Comparison of ENCODE assay signal across 21 cellular contexts in the genomic region with DNA sequence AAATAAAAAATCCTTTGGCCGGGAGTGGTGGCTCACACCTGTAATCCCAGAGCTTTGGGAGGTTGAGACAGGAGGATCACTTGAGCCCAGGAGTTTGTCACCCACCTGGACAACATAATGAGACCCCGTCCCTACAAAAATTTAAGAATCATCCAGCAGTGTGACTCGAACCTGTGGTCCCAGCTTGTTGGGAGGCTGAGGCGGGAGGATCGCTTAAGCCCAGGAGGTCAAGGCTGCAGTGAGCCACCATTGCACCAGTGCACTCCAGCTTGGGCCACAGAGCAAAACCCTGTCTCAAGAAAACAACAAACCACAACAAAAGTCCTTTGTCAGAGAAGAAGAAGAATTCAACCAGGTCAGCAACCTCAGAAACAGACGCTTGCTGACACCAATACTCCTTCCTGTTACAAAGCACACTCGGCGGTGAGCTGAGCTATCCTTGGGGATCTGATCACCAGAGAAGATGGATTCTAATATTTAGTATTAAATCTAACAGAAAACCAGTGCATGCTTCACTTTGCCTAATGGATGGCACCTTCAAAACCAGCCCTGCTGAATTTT. TPM values are rescaled to one million over a fixed set of nuclear protein-coding genes. Genes with fewer than 3 reads are reported as not detected.
"Had no signal": no experiment of that assay in that cellular context is flagged by ENCODE, and none has a peak within 500 bp of the region (broad histone marks: within the 10 kb centered on the region; RNA-seq: fewer than 3 reads in every experiment).

No MANE protein-coding gene starts in this region.

- ATAC-seq: activated T-cell treated with anti-CD3 and anti-CD28 coated beads, Interleukin-2, amount 50 U/mL, for 72 hours; naive thymus-derived CD8-positive, alpha-beta T cell; stimulated activated naive B cell treated with anti-CD40 and anti-IgM and Interleukin-4, amounts not matched to agents 10 μg/mL and 1 μg/mL and 100 μg/mL, for 72 hours had no signal

- H3K4me1 Mint-ChIP-seq: endodermal cell; stimulated activated naive B cell treated with anti-CD40 and anti-IgM and Interleukin-4, amounts not matched to agents 10 μg/mL and 1 μg/mL and 100 μg/mL, for 72 hours had no signal

- H3K27ac Mint-ChIP-seq: activated naive CD8-positive, alpha-beta T cell treated with anti-CD3 and anti-CD28 coated beads, Interleukin-2, amount 10 ng/mL, durations not matched to agents 7 days and 5 days; activated T-cell treated with anti-CD3 and anti-CD28 coated beads, Interleukin-2, amount 50 U/mL, for 72 hours; endodermal cell; stimulated activated naive B cell treated with anti-CD40 and anti-IgM and Interleukin-4, amounts not matched to agents 10 μg/mL and 1 μg/mL and 100 μg/mL, for 72 hours; T-helper 1 cell treated with Interleukin-12 subunit alpha and Interleukin-12 subunit beta and Interleukin-4 antibody, amounts not matched to agents 30 μg/mL and 1 μg/mL, for 36 hours had no signal

- DNase-seq: activated CD4-positive, alpha-beta T cell treated with anti-CD3 and anti-CD28 coated beads for 4 hours; activated CD8-positive, alpha-beta memory T cell treated with anti-CD3 and anti-CD28 coated beads, Interleukin-2, amount 50 U/mL, for 48 hours; activated naive CD8-positive, alpha-beta T cell treated with anti-CD3 and anti-CD28 coated beads, Interleukin-2, amount 10 ng/mL, durations not matched to agents 7 days and 5 days; activated T-cell treated with anti-CD3 and anti-CD28 coated beads, Interleukin-2, amount 50 U/mL, for 72 hours; anterior cingulate cortex; endodermal cell; mesenchymal stem cell; naive thymus-derived CD8-positive, alpha-beta T cell; stimulated activated CD4-positive, alpha-beta T cell treated with anti-CD3 and anti-CD28 coated beads, Interleukin-2, amount 100 ng/mL, for 48 hours; stimulated activated naive B cell treated with anti-CD40 and anti-IgM and Interleukin-4, amounts not matched to agents 10 μg/mL and 1 μg/mL and 100 μg/mL, for 72 hours had no signal

- H3K4me3 ChIP-seq: breast epithelium, hepatocyte, tibial nerve had no signal

- H3K27me3 ChIP-seq: breast epithelium, hepatocyte, tibial nerve had no signal

- H3K27ac ChIP-seq: breast epithelium, hepatocyte had no signal

- H3K79me2 ChIP-seq: hepatocyte had no signal

- H3K36me3 ChIP-seq: breast epithelium, tibial nerve had no signal

- H3K9me3 ChIP-seq: breast epithelium, tibial nerve had no signal

- H3K9me3 Mint-ChIP-seq: activated naive CD8-positive, alpha-beta T cell treated with anti-CD3 and anti-CD28 coated beads, Interleukin-2, amount 10 ng/mL, durations not matched to agents 7 days and 5 days; activated T-cell treated with anti-CD3 and anti-CD28 coated beads, Interleukin-2, amount 50 U/mL, for 72 hours; endodermal cell; naive thymus-derived CD8-positive, alpha-beta T cell; stimulated activated naive B cell treated with anti-CD40 and anti-IgM and Interleukin-4, amounts not matched to agents 10 μg/mL and 1 μg/mL and 100 μg/mL, for 72 hours; T-helper 1 cell treated with Interleukin-12 subunit alpha and Interleukin-12 subunit beta and Interleukin-4 antibody, amounts not matched to agents 30 μg/mL and 1 μg/mL, for 36 hours had no signal

- H3K4me1 ChIP-seq: breast epithelium had no signal

- H2AFZ ChIP-seq: hepatocyte had no signal

- H3K4me3 Mint-ChIP-seq: activated naive CD8-positive, alpha-beta T cell treated with anti-CD3 and anti-CD28 coated beads, Interleukin-2, amount 10 ng/mL, durations not matched to agents 7 days and 5 days; activated T-cell treated with anti-CD3 and anti-CD28 coated beads, Interleukin-2, amount 50 U/mL, for 72 hours; endodermal cell; naive thymus-derived CD8-positive, alpha-beta T cell; stimulated activated naive B cell treated with anti-CD40 and anti-IgM and Interleukin-4, amounts not matched to agents 10 μg/mL and 1 μg/mL and 100 μg/mL, for 72 hours; T-helper 1 cell treated with Interleukin-12 subunit alpha and Interleukin-12 subunit beta and Interleukin-4 antibody, amounts not matched to agents 30 μg/mL and 1 μg/mL, for 36 hours had no signal

- H3K4me2 ChIP-seq: hepatocyte had no signal

- H3K36me3 Mint-ChIP-seq: activated naive CD8-positive, alpha-beta T cell treated with anti-CD3 and anti-CD28 coated beads, Interleukin-2, amount 10 ng/mL, durations not matched to agents 7 days and 5 days; naive thymus-derived CD8-positive, alpha-beta T cell; stimulated activated naive B cell treated with anti-CD40 and anti-IgM and Interleukin-4, amounts not matched to agents 10 μg/mL and 1 μg/mL and 100 μg/mL, for 72 hours had no signal

RNA-seq across cellular contexts. Expression of gene PVALEF, which starts 12.9 kb away (rescaled TPM):
- total RNA-seq: activated naive CD8-positive, alpha-beta T cell treated with anti-CD3 and anti-CD28 coated beads, Interleukin-2, amount 10 ng/mL, durations not matched to agents 7 days and 5 days; activated T-cell treated with anti-CD3 and anti-CD28 coated beads, Interleukin-2, amount 50 U/mL, for 72 hours; breast epithelium; cerebellum; dermis microvascular lymphatic vessel endothelial cell; endodermal cell; epithelial cell of proximal tubule; hepatocyte; liver; mucosa of gallbladder; naive thymus-derived CD8-positive, alpha-beta T cell; renal cortical epithelial cell; tibial nerve had no signal
- polyA plus RNA-seq: keratinocyte; liver; naive thymus-derived CD8-positive, alpha-beta T cell had no signal

RNA-seq across cellular contexts. Expression of gene AATK, which starts 13.7 kb away (rescaled TPM):
- polyA plus RNA-seq: naive thymus-derived CD8-positive, alpha-beta T cell had no signal
